Comparison of ENCODE assay signal across 18 cellular contexts in genomic region chr9:114275246-114275994, GRCh38. TPM values are rescaled to one million over a fixed set of nuclear protein-coding genes. Genes with fewer than 3 reads are reported as not detected.
DNase-seq lines count a peak whose midpoint lies in the region; ATAC-seq and TF ChIP-seq lines count a peak whose summit lies in the region.
"Had no signal": no experiment of that assay in that cellular context is flagged by ENCODE, and none has a peak within 500 bp of the region (broad histone marks: within the 10 kb centered on the region; RNA-seq: fewer than 3 reads in every experiment).

No MANE protein-coding gene starts in this region.

- DNase-seq in DMS 273 (lab: John Stamatoyannopoulos, UW; ENCODE audit: unreplicated experiment), result peak; percentile 51
- DNase-seq in DMS 273 treated with DMSO at 0.1 percent for 48 hours (lab: John Stamatoyannopoulos, UW), result no peak
- peak; percentile 40 for DNase-seq in MG63
- peak; percentile 62 for DNase-seq in epithelial cell of esophagus (ENCODE audit: low read depth)
- no peak for DNase-seq in trophoblast cell
- DNase-seq in foreskin melanocyte, result no peak
- DNase-seq: CD8-positive, alpha-beta T cell; effector CD4-positive, alpha-beta T cell; MV-4-11 had no signal

- H3K4ac ChIP-seq in trophoblast cell (ENCODE audit: low read depth, low read length), result no peak overlapping the region

- H3K36me3 ChIP-seq in MG63 (no peaks in the 10 kb centered on the region; the same call in 1 of the 2 replicates), trophoblast cell (ENCODE audit: control insufficient read depth in 1 of 2, insufficient read depth in 2 of 2, low read length in 2 of 2) (peaks cover 13 to 27% of the 10 kb centered on the region in 2 experiments)

- H2AK5ac ChIP-seq in trophoblast cell (ENCODE audit: low read length), result no peak overlapping the region

- H2BK5ac ChIP-seq in trophoblast cell (ENCODE audit: low read depth, low read length, poor library complexity), result no peak overlapping the region

- peak overlapping the region; percentile 34 for H2BK120ac ChIP-seq in trophoblast cell (ENCODE audit: insufficient read depth, low read length, poor library complexity)

- peak overlapping the region; percentile 12 for H4K8ac ChIP-seq in trophoblast cell (ENCODE audit: low read depth, low read length)

- H4K12ac ChIP-seq in trophoblast cell (ENCODE audit: low read depth, low read length), result no peak overlapping the region

- H3K27me3 ChIP-seq in MG63, result no peaks in the 10 kb centered on the region
- no peaks in the 10 kb centered on the region for H3K27me3 ChIP-seq in trophoblast cell (ENCODE audit: insufficient read depth, low read length)

- H2BK12ac ChIP-seq in trophoblast cell (ENCODE audit: low read length), result peak overlapping the region; percentile 15

- peaks cover 21 to 30% of the 10 kb centered on the region in 2 experiments for H3K4me1 ChIP-seq in trophoblast cell (ENCODE audit: control insufficient read depth in 1 of 2, insufficient read depth in 2 of 2, low read length in 2 of 2)

- H3K23ac ChIP-seq in trophoblast cell (ENCODE audit: low read length), result no peak overlapping the region

- no peak overlapping the region for H3K27ac ChIP-seq in trophoblast cell (ENCODE audit: low read depth, low read length)
- H3K27ac ChIP-seq: 22Rv1 had no signal

- no peak overlapping the region for H3K4me2 ChIP-seq in trophoblast cell (ENCODE audit: low read length)

- H3K79me1 ChIP-seq in trophoblast cell (ENCODE audit: low read length), result peaks cover 14% of the 10 kb centered on the region

- WGBS in trophoblast cell (ENCODE audit: extremely low coverage, insufficient coverage, insufficient read length), result no CpG with 5 or more reads among the region's 15 CpGs

- no peak overlapping the region for H2AFZ ChIP-seq in trophoblast cell (ENCODE audit: insufficient read depth, low read length, poor library complexity)

- ATAC-seq in GM18511 (IDR thresholded peaks at IDR 0.05; ENCODE audit: unreplicated experiment), result no peak
- ATAC-seq in HG02759 (IDR thresholded peaks at IDR 0.05; ENCODE audit: unreplicated experiment), result no peak
- ATAC-seq: CD8-positive, alpha-beta T cell; HCT116; left lobe of liver; naive thymus-derived CD8-positive, alpha-beta T cell; Panc1 had no signal

- peak overlapping the region; percentile 10 for H3K14ac ChIP-seq in trophoblast cell (ENCODE audit: low read length)

- no peak overlapping the region for H3K4me3 ChIP-seq in MG63
- H3K4me3 ChIP-seq in epithelial cell of esophagus (ENCODE audit: low read length), result no peak overlapping the region
- no peak overlapping the region for H3K4me3 ChIP-seq in trophoblast cell (ENCODE audit: low read depth, low read length)

- no peak for TF ChIP-seq CTCF in epithelial cell of esophagus (IDR thresholded peaks at IDR 0.05; ENCODE audit: insufficient read depth, low read depth, low read length, missing control alignments)

- H3K9me3 ChIP-seq in MG63 (no peaks in the 10 kb centered on the region), trophoblast cell (ENCODE audit: insufficient read depth, low read depth, low read length) (peaks cover 3% of the 10 kb centered on the region)

- H3K9ac ChIP-seq in trophoblast cell (ENCODE audit: low read length), result no peak overlapping the region

- no peaks in the 10 kb centered on the region for H3K79me2 ChIP-seq in trophoblast cell (ENCODE audit: control insufficient read depth, insufficient read depth, low read length, poor library complexity)

- no peak overlapping the region for H3K18ac ChIP-seq in trophoblast cell (ENCODE audit: low read length)

- H4K91ac ChIP-seq in trophoblast cell (ENCODE audit: low read depth, low read length), result peak overlapping the region; percentile 91

RNA-seq across cellular contexts. Expression of gene ORM1, which starts 47.5 kb away (rescaled TPM):
- not detected in 2 replicates for total RNA-seq in MG63 (2014; rRNA removed; shearing (Covaris generic); ENCODE audit: low replicate concordance)
- 0.07 and 0.08 TPM in 2 replicates for polyA plus RNA-seq in trophoblast cell (2013)
- total RNA-seq: activated T-helper 1 cell treated with anti-CD3 and anti-CD28 coated beads, Interleukin-12 subunit alpha, Interleukin-12 subunit beta, Interleukin-2, Interleukin-4 antibody, amounts not matched to agents 30 ng/mL and 10 ng/mL and 1 ng/mL, durations not matched to agents 14 hours and 24 hours and 36 hours; CD8-positive, alpha-beta T cell; naive thymus-derived CD8-positive, alpha-beta T cell had no signal
- polyA plus RNA-seq: naive thymus-derived CD8-positive, alpha-beta T cell had no signal

RNA-seq across cellular contexts. Expression of gene ORM2, which starts 54.2 kb away (rescaled TPM):
- not detected in 2 replicates for total RNA-seq in MG63 (2014; rRNA removed; shearing (Covaris generic); ENCODE audit: low replicate concordance)
- polyA plus RNA-seq in trophoblast cell (2013), result 0.08 TPM in 1 of 2 replicates, not detected in the other
- total RNA-seq: activated T-helper 1 cell treated with anti-CD3 and anti-CD28 coated beads, Interleukin-12 subunit alpha, Interleukin-12 subunit beta, Interleukin-2, Interleukin-4 antibody, amounts not matched to agents 30 ng/mL and 10 ng/mL and 1 ng/mL, durations not matched to agents 14 hours and 24 hours and 36 hours; CD8-positive, alpha-beta T cell; naive thymus-derived CD8-positive, alpha-beta T cell; skeletal muscle tissue had no signal
- polyA plus RNA-seq: naive thymus-derived CD8-positive, alpha-beta T cell had no signal

Comparison
In these comparisons a context has a peak if more than half of its experiments do, and no peak if none do; other contexts are left out.
1. DNase-seq: peak in DMS 273 (single experiment), MG63 (single experiment) and epithelial cell of esophagus (single experiment); none in DMS 273 treated with DMSO at 0.1 percent for 48 hours (single experiment), trophoblast cell (0 of 2) and foreskin melanocyte (single experiment).